8 cellular contexts compared by ENCODE assay signal in genomic region chr16:4115941-4116327, GRCh38. TPM values are rescaled to one million over a fixed set of nuclear protein-coding genes. Genes with fewer than 3 reads are reported as not detected.
DNase-seq lines count a peak whose midpoint lies in the region; ATAC-seq lines count a peak whose summit lies in the region.

No MANE protein-coding gene starts in this region.

- peak in 1 of 2 donors; percentile 35 for ATAC-seq in activated T-cell treated with anti-CD3 and anti-CD28 coated beads, Interleukin-2, amount 50 U/mL, for 72 hours (replicated peaks in 1 of 2)

- peak overlapping the region; percentile 83 to 93 for H3K4me3 Mint-ChIP-seq in activated T-cell treated with anti-CD3 and anti-CD28 coated beads, Interleukin-2, amount 50 U/mL, for 72 hours

- no peaks in the 10 kb centered on the region for H3K9me3 Mint-ChIP-seq in activated T-cell treated with anti-CD3 and anti-CD28 coated beads, Interleukin-2, amount 50 U/mL, for 72 hours

- H3K36me3 Mint-ChIP-seq in activated T-cell treated with anti-CD3 and anti-CD28 coated beads, Interleukin-2, amount 50 U/mL, for 72 hours (ENCODE audit: insufficient read depth in 2 of 2), result peaks cover 2 to 12% of the 10 kb centered on the region in 2 donors

- WGBS in iPS DF 6.9 (ENCODE audit: insufficient coverage, insufficient read length), result no CpG with 5 or more reads among the region's 74 CpGs

- no peak overlapping the region for H3K27ac Mint-ChIP-seq in activated T-cell treated with anti-CD3 and anti-CD28 coated beads, Interleukin-2, amount 50 U/mL, for 72 hours

- peaks cover 24% of the 10 kb centered on the region for H3K36me3 ChIP-seq in SJSA1
- no peaks in the 10 kb centered on the region for H3K36me3 ChIP-seq in iPS DF 6.9 (ENCODE audit: control insufficient read depth, insufficient read depth, low read length)
- H3K36me3 ChIP-seq in subcutaneous abdominal adipose tissue (ENCODE audit: control insufficient read depth in 5 of 5, insufficient read depth in 5 of 5, low read length in 5 of 5), result no peaks in the 10 kb centered on the region

- H3K9me3 ChIP-seq in SJSA1 (replicated peaks) (no peaks in the 10 kb centered on the region), iPS DF 6.9 (ENCODE audit: control insufficient read depth, insufficient read depth, low read length) (no peaks in the 10 kb centered on the region), subcutaneous abdominal adipose tissue (ENCODE audit: control insufficient read depth in 5 of 5, low read length in 5 of 5) (no peaks in the 10 kb centered on the region)

- no peak for DNase-seq in activated T-cell treated with anti-CD3 and anti-CD28 coated beads, Interleukin-2, amount 50 U/mL, for 72 hours
- DNase-seq in activated T-cell treated with anti-CD3 and anti-CD28 coated beads for 4 hours, result no peak
- no peak for DNase-seq in SJSA1 (ENCODE audit: low read depth in 1 of 2, low spot score in 2 of 2)
- no peak for DNase-seq in iPS DF 6.9 (ENCODE audit: low read depth, low spot score)
- DNase-seq in NCI-H82 treated with DMSO at 0.1 percent for 48 hours (lab: John Stamatoyannopoulos, UW; ENCODE audit: unreplicated experiment), result no peak
- no peak for DNase-seq in middle frontal gyrus (ENCODE audit: extremely low spot score, low spot score)
- no peak for DNase-seq in kidney tubule cell (ENCODE audit: low spot score)

- H3K27me3 ChIP-seq in SJSA1 (replicated peaks), result no peaks in the 10 kb centered on the region
- H3K27me3 ChIP-seq in iPS DF 6.9 (ENCODE audit: control insufficient read depth, insufficient read depth, low read length), result no peaks in the 10 kb centered on the region
- no peaks in the 10 kb centered on the region for H3K27me3 ChIP-seq in subcutaneous abdominal adipose tissue (ENCODE audit: control insufficient read depth in 5 of 5, insufficient read depth in 4 of 5, low read length in 5 of 5)

- peak overlapping the region in 1 of 5 donors; percentile 62 for H3K9ac ChIP-seq in subcutaneous abdominal adipose tissue (ENCODE audit: low read length in 5 of 5)

- peaks cover 5% of the 10 kb centered on the region for H3K27me3 Mint-ChIP-seq in activated T-cell treated with anti-CD3 and anti-CD28 coated beads, Interleukin-2, amount 50 U/mL, for 72 hours (ENCODE audit: low read depth)

- H3K27ac ChIP-seq in SJSA1 (no peak overlapping the region), iPS DF 6.9 (ENCODE audit: low read length) (no peak overlapping the region), subcutaneous abdominal adipose tissue (ENCODE audit: low read depth, low read length) (no peak overlapping the region)

- H3K4me3 ChIP-seq in SJSA1 (peak overlapping the region; percentile 73), iPS DF 6.9 (ENCODE audit: low read length) (peak overlapping the region; percentile 70), subcutaneous abdominal adipose tissue (ENCODE audit: low read depth in 1 of 5, low read length in 5 of 5) (peak overlapping the region in 4 of 5 donors; percentile 27 to 69 (median 66))

- H3K4me1 ChIP-seq in SJSA1 (replicated peaks) (peaks cover 44% of the 10 kb centered on the region), iPS DF 6.9 (ENCODE audit: control insufficient read depth, insufficient read depth, low read length) (no peaks in the 10 kb centered on the region; the same call in 1 of the 2 replicates), subcutaneous abdominal adipose tissue (ENCODE audit: control insufficient read depth in 5 of 5, insufficient read depth in 5 of 5, low read length in 5 of 5) (peaks cover 0 to 54% (median 52%) of the 10 kb centered on the region in 5 donors)

- peaks cover 37% of the 10 kb centered on the region for H3K4me1 Mint-ChIP-seq in activated T-cell treated with anti-CD3 and anti-CD28 coated beads, Interleukin-2, amount 50 U/mL, for 72 hours (ENCODE audit: low read depth)

RNA-seq across cellular contexts. Expression of gene ADCY9, which starts 0.3 kb away (rescaled TPM):
- total RNA-seq in activated T-cell treated with anti-CD3 and anti-CD28 coated beads, Interleukin-2, amount 50 U/mL, for 72 hours, result 10 to 100 TPM; 18.6 to 18.7 TPM
- 17.4 and 29.8 TPM in 2 replicates for total RNA-seq in SJSA1 (2014; rRNA removed; shearing (Covaris generic))
